Comparison of ENCODE assay signal across 1 cellular context in the genomic region with DNA sequence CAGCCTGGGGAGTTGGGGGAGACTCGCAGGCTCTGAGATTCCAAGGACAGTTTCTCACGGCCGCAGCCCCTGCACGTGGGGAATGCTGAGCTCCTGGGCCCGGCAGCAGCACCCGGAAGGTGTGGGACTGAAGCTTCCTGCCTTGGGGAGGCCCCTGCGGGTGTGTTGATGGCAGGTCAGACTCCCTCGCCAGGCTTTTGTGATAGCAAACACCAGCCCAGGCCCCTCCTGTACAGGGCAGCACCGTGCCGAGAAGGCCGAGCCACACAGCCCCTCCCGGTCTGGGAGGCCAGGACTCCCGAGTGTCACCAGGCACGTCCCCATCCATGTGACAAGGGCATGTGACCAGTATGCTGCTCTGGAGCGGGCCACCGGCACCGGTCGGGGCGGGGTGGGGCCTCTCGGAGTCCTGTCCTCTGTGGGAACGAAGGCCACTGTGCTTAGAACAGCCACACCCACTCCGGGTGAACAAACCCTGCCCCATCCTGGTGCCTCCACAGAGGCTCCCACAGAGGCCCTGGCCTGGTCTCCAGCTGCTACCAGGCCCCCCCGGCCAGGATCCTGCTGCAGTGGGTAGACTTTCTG.
TF ChIP-seq lines count a peak whose summit lies in the region.

No MANE protein-coding gene starts in this region.

TF ChIP-seq in HepG2, 621 proteins besides CTCF, POLR2A, EP300 and RAD21 (continued from another document):
- TF ChIP-seq, protein P1, sequence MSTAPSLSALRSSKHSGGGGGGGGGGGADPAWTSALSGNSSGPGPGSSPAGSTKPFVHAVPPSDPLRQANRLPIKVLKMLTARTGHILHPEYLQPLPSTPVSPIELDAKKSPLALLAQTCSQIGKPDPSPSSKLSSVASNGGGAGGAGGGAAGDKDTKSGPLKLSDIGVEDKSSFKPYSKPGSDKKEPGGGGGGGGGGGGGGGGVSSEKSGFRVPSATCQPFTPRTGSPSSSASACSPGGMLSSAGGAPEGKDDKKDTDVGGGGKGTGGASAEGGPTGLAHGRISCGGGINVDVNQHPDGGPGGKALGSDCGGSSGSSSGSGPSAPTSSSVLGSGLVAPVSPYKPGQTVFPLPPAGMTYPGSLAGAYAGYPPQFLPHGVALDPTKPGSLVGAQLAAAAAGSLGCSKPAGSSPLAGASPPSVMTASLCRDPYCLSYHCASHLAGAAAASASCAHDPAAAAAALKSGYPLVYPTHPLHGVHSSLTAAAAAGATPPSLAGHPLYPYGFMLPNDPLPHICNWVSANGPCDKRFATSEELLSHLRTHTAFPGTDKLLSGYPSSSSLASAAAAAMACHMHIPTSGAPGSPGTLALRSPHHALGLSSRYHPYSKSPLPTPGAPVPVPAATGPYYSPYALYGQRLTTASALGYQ (CRISPR knock-in tag; IDR thresholded peaks at IDR 0.05): peak; percentile 69; the same call in 1 of the 2 replicates
- TF ChIP-seq, protein P2, sequence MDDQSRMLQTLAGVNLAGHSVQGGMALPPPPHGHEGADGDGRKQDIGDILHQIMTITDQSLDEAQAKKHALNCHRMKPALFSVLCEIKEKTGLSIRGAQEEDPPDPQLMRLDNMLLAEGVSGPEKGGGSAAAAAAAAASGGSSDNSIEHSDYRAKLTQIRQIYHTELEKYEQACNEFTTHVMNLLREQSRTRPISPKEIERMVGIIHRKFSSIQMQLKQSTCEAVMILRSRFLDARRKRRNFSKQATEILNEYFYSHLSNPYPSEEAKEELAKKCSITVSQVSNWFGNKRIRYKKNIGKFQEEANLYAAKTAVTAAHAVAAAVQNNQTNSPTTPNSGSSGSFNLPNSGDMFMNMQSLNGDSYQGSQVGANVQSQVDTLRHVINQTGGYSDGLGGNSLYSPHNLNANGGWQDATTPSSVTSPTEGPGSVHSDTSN (CRISPR knock-in tag; IDR thresholded peaks at IDR 0.05; ENCODE audit: borderline replicate concordance): no peak
- TF ChIP-seq ZIK1 (CRISPR knock-in tag; IDR thresholded peaks at IDR 0.05; ENCODE audit: borderline replicate concordance, low read depth): peak; percentile 93
- TF ChIP-seq, protein P3, sequence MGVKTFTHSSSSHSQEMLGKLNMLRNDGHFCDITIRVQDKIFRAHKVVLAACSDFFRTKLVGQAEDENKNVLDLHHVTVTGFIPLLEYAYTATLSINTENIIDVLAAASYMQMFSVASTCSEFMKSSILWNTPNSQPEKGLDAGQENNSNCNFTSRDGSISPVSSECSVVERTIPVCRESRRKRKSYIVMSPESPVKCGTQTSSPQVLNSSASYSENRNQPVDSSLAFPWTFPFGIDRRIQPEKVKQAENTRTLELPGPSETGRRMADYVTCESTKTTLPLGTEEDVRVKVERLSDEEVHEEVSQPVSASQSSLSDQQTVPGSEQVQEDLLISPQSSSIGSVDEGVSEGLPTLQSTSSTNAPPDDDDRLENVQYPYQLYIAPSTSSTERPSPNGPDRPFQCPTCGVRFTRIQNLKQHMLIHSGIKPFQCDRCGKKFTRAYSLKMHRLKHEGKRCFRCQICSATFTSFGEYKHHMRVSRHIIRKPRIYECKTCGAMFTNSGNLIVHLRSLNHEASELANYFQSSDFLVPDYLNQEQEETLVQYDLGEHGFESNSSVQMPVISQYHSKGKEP (CRISPR knock-in tag; IDR thresholded peaks at IDR 0.05): peak; percentile 49; the same call in 1 of the 2 replicates
- no peak for TF ChIP-seq PRMT3 (CRISPR knock-in tag; IDR thresholded peaks at IDR 0.05; ENCODE audit: borderline replicate concordance, low read depth)
- TF ChIP-seq, protein P4, sequence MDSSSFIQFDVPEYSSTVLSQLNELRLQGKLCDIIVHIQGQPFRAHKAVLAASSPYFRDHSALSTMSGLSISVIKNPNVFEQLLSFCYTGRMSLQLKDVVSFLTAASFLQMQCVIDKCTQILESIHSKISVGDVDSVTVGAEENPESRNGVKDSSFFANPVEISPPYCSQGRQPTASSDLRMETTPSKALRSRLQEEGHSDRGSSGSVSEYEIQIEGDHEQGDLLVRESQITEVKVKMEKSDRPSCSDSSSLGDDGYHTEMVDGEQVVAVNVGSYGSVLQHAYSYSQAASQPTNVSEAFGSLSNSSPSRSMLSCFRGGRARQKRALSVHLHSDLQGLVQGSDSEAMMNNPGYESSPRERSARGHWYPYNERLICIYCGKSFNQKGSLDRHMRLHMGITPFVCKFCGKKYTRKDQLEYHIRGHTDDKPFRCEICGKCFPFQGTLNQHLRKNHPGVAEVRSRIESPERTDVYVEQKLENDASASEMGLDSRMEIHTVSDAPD (CRISPR knock-in tag; IDR thresholded peaks at IDR 0.05): peak; percentile 93; the same call in 1 of the 2 replicates
- TF ChIP-seq KDM3A (CRISPR knock-in tag; IDR thresholded peaks at IDR 0.05; ENCODE audit: low read depth): peak; percentile 74; the same call in 1 of the 2 replicates
- no peak for TF ChIP-seq MAFK (conservative IDR thresholded peaks at IDR 0.05 in 1 of 2, IDR thresholded peaks at IDR 0.05 in 1 of 2; ENCODE audit: low read length in 2 of 2)
- TF ChIP-seq ZNF674 (CRISPR knock-in tag; IDR thresholded peaks at IDR 0.05; ENCODE audit: low read depth): no peak
- TF ChIP-seq ZSCAN25 (CRISPR knock-in tag; IDR thresholded peaks at IDR 0.05): no peak
- TF ChIP-seq ZNF343 (CRISPR knock-in tag; IDR thresholded peaks at IDR 0.05): peak; percentile 51; the same call in 1 of the 2 replicates
- TF ChIP-seq ZNF468 (CRISPR knock-in tag; IDR thresholded peaks at IDR 0.05): no peak
- TF ChIP-seq, protein P5, sequence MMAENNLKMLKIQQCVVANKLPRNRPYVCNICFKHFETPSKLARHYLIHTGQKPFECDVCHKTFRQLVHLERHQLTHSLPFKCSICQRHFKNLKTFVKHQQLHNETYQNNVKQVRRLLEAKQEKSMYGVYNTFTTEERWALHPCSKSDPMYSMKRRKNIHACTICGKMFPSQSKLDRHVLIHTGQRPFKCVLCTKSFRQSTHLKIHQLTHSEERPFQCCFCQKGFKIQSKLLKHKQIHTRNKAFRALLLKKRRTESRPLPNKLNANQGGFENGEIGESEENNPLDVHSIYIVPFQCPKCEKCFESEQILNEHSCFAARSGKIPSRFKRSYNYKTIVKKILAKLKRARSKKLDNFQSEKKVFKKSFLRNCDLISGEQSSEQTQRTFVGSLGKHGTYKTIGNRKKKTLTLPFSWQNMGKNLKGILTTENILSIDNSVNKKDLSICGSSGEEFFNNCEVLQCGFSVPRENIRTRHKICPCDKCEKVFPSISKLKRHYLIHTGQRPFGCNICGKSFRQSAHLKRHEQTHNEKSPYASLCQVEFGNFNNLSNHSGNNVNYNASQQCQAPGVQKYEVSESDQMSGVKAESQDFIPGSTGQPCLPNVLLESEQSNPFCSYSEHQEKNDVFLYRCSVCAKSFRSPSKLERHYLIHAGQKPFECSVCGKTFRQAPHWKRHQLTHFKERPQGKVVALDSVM (CRISPR knock-in tag; IDR thresholded peaks at IDR 0.05): peak; percentile 93
- no peak for TF ChIP-seq MED13 (CRISPR knock-in tag; IDR thresholded peaks at IDR 0.05)
- TF ChIP-seq, protein P6, sequence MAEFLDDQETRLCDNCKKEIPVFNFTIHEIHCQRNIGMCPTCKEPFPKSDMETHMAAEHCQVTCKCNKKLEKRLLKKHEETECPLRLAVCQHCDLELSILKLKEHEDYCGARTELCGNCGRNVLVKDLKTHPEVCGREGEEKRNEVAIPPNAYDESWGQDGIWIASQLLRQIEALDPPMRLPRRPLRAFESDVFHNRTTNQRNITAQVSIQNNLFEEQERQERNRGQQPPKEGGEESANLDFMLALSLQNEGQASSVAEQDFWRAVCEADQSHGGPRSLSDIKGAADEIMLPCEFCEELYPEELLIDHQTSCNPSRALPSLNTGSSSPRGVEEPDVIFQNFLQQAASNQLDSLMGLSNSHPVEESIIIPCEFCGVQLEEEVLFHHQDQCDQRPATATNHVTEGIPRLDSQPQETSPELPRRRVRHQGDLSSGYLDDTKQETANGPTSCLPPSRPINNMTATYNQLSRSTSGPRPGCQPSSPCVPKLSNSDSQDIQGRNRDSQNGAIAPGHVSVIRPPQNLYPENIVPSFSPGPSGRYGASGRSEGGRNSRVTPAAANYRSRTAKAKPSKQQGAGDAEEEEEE (CRISPR knock-in tag; IDR thresholded peaks at IDR 0.05; ENCODE audit: borderline replicate concordance): peak; percentile 69; the same call in 1 of the 2 replicates
- no peak for TF ChIP-seq SALL2 (CRISPR knock-in tag; IDR thresholded peaks at IDR 0.05)
- no peak for TF ChIP-seq SRSF9 (IDR thresholded peaks at IDR 0.05; ENCODE audit: borderline replicate concordance, insufficient read depth, low read depth, low read length, poor library complexity, severe bottlenecking)
- no peak for TF ChIP-seq ATAD3A (CRISPR knock-in tag; IDR thresholded peaks at IDR 0.05)
- TF ChIP-seq, protein P7, sequence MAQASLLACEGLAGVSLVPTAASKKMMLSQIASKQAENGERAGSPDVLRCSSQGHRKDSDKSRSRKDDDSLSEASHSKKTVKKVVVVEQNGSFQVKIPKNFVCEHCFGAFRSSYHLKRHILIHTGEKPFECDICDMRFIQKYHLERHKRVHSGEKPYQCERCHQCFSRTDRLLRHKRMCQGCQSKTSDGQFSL (CRISPR knock-in tag; IDR thresholded peaks at IDR 0.05): no peak
